Comparison of ENCODE assay signal across 8 cellular contexts in genomic region chr5:111223086-111223789, GRCh38. TPM values are rescaled to one million over a fixed set of nuclear protein-coding genes. Genes with fewer than 3 reads are reported as not detected.
DNase-seq lines count a peak whose midpoint lies in the region; ATAC-seq and TF ChIP-seq lines count a peak whose summit lies in the region.

No MANE protein-coding gene starts in this region.

- H3K9me2 ChIP-seq in HCT116 (ENCODE audit: insufficient read depth), result no peaks in the 10 kb centered on the region

- H3K9ac ChIP-seq in HCT116 (ENCODE audit: low read length), result peak overlapping the region; percentile 51

- peak overlapping the region; percentile 81 for H2AFZ ChIP-seq in HCT116 (ENCODE audit: low read depth, low read length, poor library complexity, severe bottlenecking)

- POLR2A ChIA-PET in HCT116 (lab: Charles Lee), result no interaction called here

- peak overlapping the region; percentile 89 for H3K27ac Mint-ChIP-seq in activated naive CD4-positive, alpha-beta T cell treated with anti-CD3 and anti-CD28 coated beads, Interleukin-2, amount 50 U/mL, for 24 hours

- CTCF ChIA-PET in HCT116 (lab: Charles Lee), result no interaction called here

- no peak for TF ChIP-seq RAD21 in HCT116 (IDR thresholded peaks at IDR 0.05; ENCODE audit: low read depth)

- peak overlapping the region; percentile 33; the same call in 1 of the 2 replicates for H3K27ac ChIP-seq in HCT116 (ENCODE audit: low read depth, low read length)
- no peak overlapping the region for H3K27ac ChIP-seq in upper lobe of right lung

- H3K4me3 ChIP-seq in HCT116 (replicated peaks in 1 of 2; ENCODE audit: low read depth in 1 of 2, low read length in 2 of 2) (peak overlapping the region; percentile 50 to 68), kidney epithelial cell (ENCODE audit: low read depth, low read length) (peak overlapping the region; percentile 54), upper lobe of right lung (peak overlapping the region; percentile 57)

- BruUV-seq in HCT116 (replicated peaks; lab: Mats Ljungman, UMichigan), result no TSS peak

- DNase-seq in DMS79 (lab: John Stamatoyannopoulos, UW) (peak; percentile 2), HCT116 (ENCODE audit: low read depth, low spot score) (no peak), kidney epithelial cell (ENCODE audit: low read depth) (no peak), upper lobe of right lung (no peak), mesenteric fat pad (ENCODE audit: low spot score) (no peak), kidney glomerular epithelial cell (lab: John Stamatoyannopoulos, UW) (no peak)

- no peaks in the 10 kb centered on the region for H3K27me3 Mint-ChIP-seq in activated naive CD4-positive, alpha-beta T cell treated with anti-CD3 and anti-CD28 coated beads, Interleukin-2, amount 50 U/mL, for 24 hours

- no peaks in the 10 kb centered on the region for H3K9me3 ChIP-seq in HCT116 (ENCODE audit: control insufficient read depth in 1 of 2, insufficient read depth in 1 of 2, low read depth in 1 of 2, low read length in 2 of 2)
- H3K9me3 ChIP-seq in upper lobe of right lung, result no peaks in the 10 kb centered on the region

- H3K9me3 Mint-ChIP-seq in activated naive CD4-positive, alpha-beta T cell treated with anti-CD3 and anti-CD28 coated beads, Interleukin-2, amount 50 U/mL, for 24 hours, result no peaks in the 10 kb centered on the region

- ATAC-seq in HCT116, result no peak
- no peak for ATAC-seq in upper lobe of right lung
- ATAC-seq in HG02870 (IDR thresholded peaks at IDR 0.05; ENCODE audit: unreplicated experiment), result no peak

- H3K27me3 ChIP-seq in HCT116 (ENCODE audit: insufficient read depth, low read length) (peaks cover 20% of the 10 kb centered on the region), kidney epithelial cell (ENCODE audit: control insufficient read depth, insufficient read depth, low read length) (no peaks in the 10 kb centered on the region), upper lobe of right lung (peaks cover 31% of the 10 kb centered on the region)

- H3K79me2 ChIP-seq in HCT116 (ENCODE audit: insufficient read depth, low read length), result no peaks in the 10 kb centered on the region

- TF ChIP-seq CTCF in HCT116 (IDR thresholded peaks at IDR 0.05 in 2 of 3, conservative IDR thresholded peaks at IDR 0.05 in 1 of 3; ENCODE audit: borderline replicate concordance in 1 of 3, insufficient read depth in 1 of 3, low read depth in 2 of 3, low read length in 2 of 3), result no peak
- TF ChIP-seq CTCF in kidney epithelial cell (IDR thresholded peaks at IDR 0.05; ENCODE audit: insufficient read depth, low read length, poor library complexity, severe bottlenecking), result no peak
- no peak for TF ChIP-seq CTCF in upper lobe of right lung (IDR thresholded peaks at IDR 0.05)

- no peaks in the 10 kb centered on the region for H4K20me1 ChIP-seq in HCT116 (ENCODE audit: insufficient read depth)

- RAD21 ChIA-PET in HCT116 (lab: Charles Lee; ENCODE audit: low non-redundant PET in 1 of 2, low total read pairs in 2 of 2, uncharacterized antibody in 2 of 2, unreplicated experiment in 2 of 2), result no interaction called here

- peaks cover 0 to 17% of the 10 kb centered on the region in 2 experiments; a peak in 2 of 4 replicates for H3K4me1 ChIP-seq in HCT116 (ENCODE audit: control insufficient read depth in 1 of 2, insufficient read depth in 2 of 2, low read length in 2 of 2)
- H3K4me1 ChIP-seq in upper lobe of right lung, result peaks cover 7% of the 10 kb centered on the region

- peak overlapping the region; percentile 95 for H3K4me2 ChIP-seq in HCT116 (ENCODE audit: low read length)

- H3K4me1 Mint-ChIP-seq in activated naive CD4-positive, alpha-beta T cell treated with anti-CD3 and anti-CD28 coated beads, Interleukin-2, amount 50 U/mL, for 24 hours, result peaks cover 35% of the 10 kb centered on the region

- peak overlapping the region; percentile 80 for H3K4me3 Mint-ChIP-seq in activated naive CD4-positive, alpha-beta T cell treated with anti-CD3 and anti-CD28 coated beads, Interleukin-2, amount 50 U/mL, for 24 hours

- H3K36me3 Mint-ChIP-seq in activated naive CD4-positive, alpha-beta T cell treated with anti-CD3 and anti-CD28 coated beads, Interleukin-2, amount 50 U/mL, for 24 hours, result peaks cover 4% of the 10 kb centered on the region

- no peak for TF ChIP-seq POLR2A in HCT116 (IDR thresholded peaks at IDR 0.05; ENCODE audit: borderline replicate concordance, extremely low read depth, insufficient read depth, insufficient read length)

- H3K36me3 ChIP-seq in HCT116 (ENCODE audit: control insufficient read depth in 1 of 2, insufficient read depth in 2 of 2, low read length in 2 of 2) (no peaks in the 10 kb centered on the region), kidney epithelial cell (ENCODE audit: control insufficient read depth, insufficient read depth, low read length) (no peaks in the 10 kb centered on the region), upper lobe of right lung (no peaks in the 10 kb centered on the region)

- intact Hi-C loops in HCT116 (cut with micrococcal nuclease) (no loop called here), upper lobe of right lung (cut with DNase I) (no loop called here)

TF ChIP-seq in HCT116, 20 proteins besides CTCF, POLR2A, EP300 and RAD21:
- no peak for TF ChIP-seq MAX (IDR thresholded peaks at IDR 0.05)
- no peak for TF ChIP-seq ELF1 (IDR thresholded peaks at IDR 0.05; ENCODE audit: borderline replicate concordance, low read depth)
- no peak for TF ChIP-seq SRF (IDR thresholded peaks at IDR 0.05; ENCODE audit: low read depth)
- no peak for TF ChIP-seq YY1 (IDR thresholded peaks at IDR 0.05; ENCODE audit: extremely low read depth, insufficient replicate concordance, low read depth, low read length)
- TF ChIP-seq ZFX (IDR thresholded peaks at IDR 0.05), result no peak
- TF ChIP-seq POLR2AphosphoS5 (IDR thresholded peaks at IDR 0.05; ENCODE audit: low read depth, low read length), result no peak
- no peak for TF ChIP-seq SIN3A (IDR thresholded peaks at IDR 0.05; ENCODE audit: low read depth)
- TF ChIP-seq EZH2 (IDR thresholded peaks at IDR 0.05), result no peak
- TF ChIP-seq, protein P1, sequence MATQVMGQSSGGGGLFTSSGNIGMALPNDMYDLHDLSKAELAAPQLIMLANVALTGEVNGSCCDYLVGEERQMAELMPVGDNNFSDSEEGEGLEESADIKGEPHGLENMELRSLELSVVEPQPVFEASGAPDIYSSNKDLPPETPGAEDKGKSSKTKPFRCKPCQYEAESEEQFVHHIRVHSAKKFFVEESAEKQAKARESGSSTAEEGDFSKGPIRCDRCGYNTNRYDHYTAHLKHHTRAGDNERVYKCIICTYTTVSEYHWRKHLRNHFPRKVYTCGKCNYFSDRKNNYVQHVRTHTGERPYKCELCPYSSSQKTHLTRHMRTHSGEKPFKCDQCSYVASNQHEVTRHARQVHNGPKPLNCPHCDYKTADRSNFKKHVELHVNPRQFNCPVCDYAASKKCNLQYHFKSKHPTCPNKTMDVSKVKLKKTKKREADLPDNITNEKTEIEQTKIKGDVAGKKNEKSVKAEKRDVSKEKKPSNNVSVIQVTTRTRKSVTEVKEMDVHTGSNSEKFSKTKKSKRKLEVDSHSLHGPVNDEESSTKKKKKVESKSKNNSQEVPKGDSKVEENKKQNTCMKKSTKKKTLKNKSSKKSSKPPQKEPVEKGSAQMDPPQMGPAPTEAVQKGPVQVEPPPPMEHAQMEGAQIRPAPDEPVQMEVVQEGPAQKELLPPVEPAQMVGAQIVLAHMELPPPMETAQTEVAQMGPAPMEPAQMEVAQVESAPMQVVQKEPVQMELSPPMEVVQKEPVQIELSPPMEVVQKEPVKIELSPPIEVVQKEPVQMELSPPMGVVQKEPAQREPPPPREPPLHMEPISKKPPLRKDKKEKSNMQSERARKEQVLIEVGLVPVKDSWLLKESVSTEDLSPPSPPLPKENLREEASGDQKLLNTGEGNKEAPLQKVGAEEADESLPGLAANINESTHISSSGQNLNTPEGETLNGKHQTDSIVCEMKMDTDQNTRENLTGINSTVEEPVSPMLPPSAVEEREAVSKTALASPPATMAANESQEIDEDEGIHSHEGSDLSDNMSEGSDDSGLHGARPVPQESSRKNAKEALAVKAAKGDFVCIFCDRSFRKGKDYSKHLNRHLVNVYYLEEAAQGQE (IDR thresholded peaks at IDR 0.05; ENCODE audit: low read depth), result no peak
- TF ChIP-seq, protein P2, sequence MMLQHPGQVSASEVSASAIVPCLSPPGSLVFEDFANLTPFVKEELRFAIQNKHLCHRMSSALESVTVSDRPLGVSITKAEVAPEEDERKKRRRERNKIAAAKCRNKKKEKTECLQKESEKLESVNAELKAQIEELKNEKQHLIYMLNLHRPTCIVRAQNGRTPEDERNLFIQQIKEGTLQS (IDR thresholded peaks at IDR 0.05), result no peak
- TF ChIP-seq EZH2phosphoT487 (IDR thresholded peaks at IDR 0.05; ENCODE audit: borderline replicate concordance), result no peak
- no peak for TF ChIP-seq SP1 (IDR thresholded peaks at IDR 0.05; ENCODE audit: low read depth)
- no peak for TF ChIP-seq CEBPB (IDR thresholded peaks at IDR 0.05; ENCODE audit: low read depth)
- no peak for TF ChIP-seq JUND (IDR thresholded peaks at IDR 0.05)
- TF ChIP-seq CBX3 (IDR thresholded peaks at IDR 0.05; ENCODE audit: low read depth), result no peak
- TF ChIP-seq ZNF274 (IDR thresholded peaks at IDR 0.05; ENCODE audit: low read depth, low read length), result no peak
- no peak for TF ChIP-seq FOSL1 (IDR thresholded peaks at IDR 0.05; ENCODE audit: low read depth)
- TF ChIP-seq EGR1 (IDR thresholded peaks at IDR 0.05; ENCODE audit: low read depth), result no peak
- no peak for TF ChIP-seq TCF7L2 (IDR thresholded peaks at IDR 0.05; ENCODE audit: borderline replicate concordance, extremely low read depth, insufficient read depth, insufficient read length)

RNA-seq across cellular contexts. Expression of gene CAMK4, which starts 0.9 kb away (rescaled TPM):
- total RNA-seq in HCT116 (2021; ENCODE audit: unreplicated experiment) (10.2 TPM), kidney epithelial cell (0.62 and 0.75 TPM in 2 replicates), upper lobe of right lung (3.8 TPM), mesenteric fat pad (0.42 TPM)
- polyA plus RNA-seq in HCT116 (2012), result 2.3 and 2.4 TPM in 2 replicates
